In genomic region chr10:47330804-47331203, GRCh38 we compare ENCODE assay signal across 20 cellular contexts. TPM values are rescaled to one million over a fixed set of nuclear protein-coding genes. Genes with fewer than 3 reads are reported as not detected.
"Had no signal": no experiment of that assay in that cellular context is flagged by ENCODE, and none has a peak within 500 bp of the region (broad histone marks: within the 10 kb centered on the region; RNA-seq: fewer than 3 reads in every experiment).

No MANE protein-coding gene starts in this region.

- DNase-seq: activated CD4-positive, alpha-beta T cell treated with anti-CD3 and anti-CD28 coated beads for 48 hours; activated CD8-positive, alpha-beta memory T cell treated with anti-CD3 and anti-CD28 coated beads, Interleukin-2, amount 50 U/mL, for 48 hours; activated CD8-positive, alpha-beta T cell treated with anti-CD3 and anti-CD28 coated beads, Interleukin-2, amount 10 ng/mL, durations not matched to agents 7 days and 5 days; activated naive CD4-positive, alpha-beta T cell treated with anti-CD3 and anti-CD28 coated beads, Interleukin-2, amount 50 U/mL, for 16 hours; central memory CD4-positive, alpha-beta T cell; effector memory CD8-positive, alpha-beta T cell; occipital lobe; stimulated activated CD4-positive, alpha-beta T cell treated with anti-CD3 and anti-CD28 coated beads, Interleukin-4, amount 100 ng/mL, for 24 hours had no signal

- H3K27ac ChIP-seq: adrenal gland, hepatocyte, sigmoid colon, tibial artery had no signal

- H3K4me1 Mint-ChIP-seq: nephron, WTC11 had no signal

- H3K4me3 ChIP-seq: adrenal gland, hepatocyte, sigmoid colon, tibial artery had no signal

- H2AFZ ChIP-seq: hepatocyte had no signal

- H3K4me3 Mint-ChIP-seq: activated CD8-positive, alpha-beta T cell treated with anti-CD3 and anti-CD28 coated beads, Interleukin-2, amount 10 ng/mL, durations not matched to agents 7 days and 5 days; dendritic cell treated with granulocyte-macrophage colony-stimulating factor and Interleukin-4, amounts not matched to agents 40 ng/mL and 50 ng/mL, for 4 days; effector memory CD8-positive, alpha-beta T cell; nephron; T-helper 1 cell treated with Interleukin-12 subunit alpha and Interleukin-12 subunit beta and Interleukin-4 antibody, amounts not matched to agents 30 μg/mL and 1 μg/mL, for 36 hours; WTC11 had no signal

- H3K79me2 ChIP-seq: hepatocyte had no signal

- H3K4me2 ChIP-seq: hepatocyte had no signal

- H3K27ac Mint-ChIP-seq: activated CD8-positive, alpha-beta T cell treated with anti-CD3 and anti-CD28 coated beads, Interleukin-2, amount 10 ng/mL, durations not matched to agents 7 days and 5 days; dendritic cell treated with granulocyte-macrophage colony-stimulating factor and Interleukin-4, amounts not matched to agents 40 ng/mL and 50 ng/mL, for 4 days; effector memory CD8-positive, alpha-beta T cell; nephron; T-helper 1 cell treated with Interleukin-12 subunit alpha and Interleukin-12 subunit beta and Interleukin-4 antibody, amounts not matched to agents 30 μg/mL and 1 μg/mL, for 36 hours had no signal

- H3K27me3 ChIP-seq: adrenal gland, hepatocyte, sigmoid colon, tibial artery had no signal

- H3K36me3 Mint-ChIP-seq: WTC11 had no signal

- H3K4me1 ChIP-seq: sigmoid colon had no signal

- H3K9me3 ChIP-seq: adrenal gland, sigmoid colon, tibial artery had no signal

- H3K9me3 Mint-ChIP-seq: nephron had no signal

- H3K36me3 ChIP-seq: adrenal gland, sigmoid colon, tibial artery had no signal

RNA-seq across cellular contexts. Expression of gene GDF2, which starts 8.6 kb away (rescaled TPM):
- total RNA-seq: activated CD8-positive, alpha-beta T cell treated with anti-CD3 and anti-CD28 coated beads, Interleukin-2, amount 10 ng/mL, durations not matched to agents 7 days and 5 days; adrenal gland; epithelial cell of proximal tubule; hepatocyte; lung microvascular endothelial cell; mononuclear cell; occipital lobe; pulmonary artery endothelial cell; sigmoid colon; WTC11 had no signal
- polyA plus RNA-seq: adrenal gland, sigmoid colon had no signal

RNA-seq across cellular contexts. Expression of gene RBP3, which starts 17.4 kb away (rescaled TPM):
- total RNA-seq: activated CD8-positive, alpha-beta T cell treated with anti-CD3 and anti-CD28 coated beads, Interleukin-2, amount 10 ng/mL, durations not matched to agents 7 days and 5 days; epithelial cell of proximal tubule; lung microvascular endothelial cell; mononuclear cell; occipital lobe; pulmonary artery endothelial cell; sigmoid colon; WTC11 had no signal
- polyA plus RNA-seq: adrenal gland, sigmoid colon had no signal

RNA-seq across cellular contexts. Expression of gene GDF10, which starts 30.8 kb away (rescaled TPM):
- total RNA-seq: activated CD8-positive, alpha-beta T cell treated with anti-CD3 and anti-CD28 coated beads, Interleukin-2, amount 10 ng/mL, durations not matched to agents 7 days and 5 days; epithelial cell of proximal tubule; mononuclear cell; pulmonary artery endothelial cell had no signal

RNA-seq across cellular contexts. Expression of gene ZNF488, which starts 53.3 kb away (rescaled TPM):
- total RNA-seq: activated CD8-positive, alpha-beta T cell treated with anti-CD3 and anti-CD28 coated beads, Interleukin-2, amount 10 ng/mL, durations not matched to agents 7 days and 5 days; mononuclear cell; pulmonary artery endothelial cell had no signal
